In genomic region chr2:36403675-36404230, GRCh38 we compare ENCODE assay signal across 9 cellular contexts. TPM values are rescaled to one million over a fixed set of nuclear protein-coding genes. Genes with fewer than 3 reads are reported as not detected.
DNase-seq lines count a peak whose midpoint lies in the region; ATAC-seq, FAIRE-seq and TF ChIP-seq lines count a peak whose summit lies in the region.
"Had no signal": no experiment of that assay in that cellular context is flagged by ENCODE, and none has a peak within 500 bp of the region (broad histone marks: within the 10 kb centered on the region; RNA-seq: fewer than 3 reads in every experiment).

No MANE protein-coding gene starts in this region.

- H3K36me3 ChIP-seq in BLaER1 (0 out of 2 replicates have a peak, but pooled peaks cover 4% of the 10 kb centered on the region), endothelial cell of umbilical vein (ENCODE audit: control insufficient read depth in 2 of 2, extremely low read depth in 1 of 2, insufficient read depth in 2 of 2, low read length in 2 of 2) (peaks cover 0 to 22% of the 10 kb centered on the region in 2 experiments)

- POLR2A ChIA-PET in endothelial cell of umbilical vein (lab: Charles Lee) = interaction anchor here (1.2 to 1.3 kb wide), 2 partner anchors 15 to 49 kb away, joined by 3 to 4 read pairs; partner anchors contain the start of gene CRIM1

- H4K20me1 ChIP-seq in BLaER1 = no peaks in the 10 kb centered on the region
- H4K20me1 ChIP-seq in endothelial cell of umbilical vein (replicated peaks; ENCODE audit: control insufficient read depth, extremely low read depth, insufficient read depth, low read length) = peaks cover 6% of the 10 kb centered on the region

- peak; percentile 77 for DNase-seq in LHCN-M2 (ENCODE audit: low read depth)
- peak; percentile 79 for DNase-seq in endothelial cell of umbilical vein (ENCODE audit: low read depth, low spot score)
- no peak for DNase-seq in nucleus accumbens (lab: John Stamatoyannopoulos, UW)
- DNase-seq in NCI-H1436 (lab: John Stamatoyannopoulos, UW) = no peak
- no peak for DNase-seq in GDM1 (lab: John Stamatoyannopoulos, UW)
- DNase-seq in endothelial cell (ENCODE audit: low spot score) = no peak

- no peak overlapping the region for H2AFZ ChIP-seq in endothelial cell of umbilical vein (ENCODE audit: low read depth, low read length)

- peak; percentile 35 for ATAC-seq in GM21367 (IDR thresholded peaks at IDR 0.05; ENCODE audit: unreplicated experiment)

- FAIRE-seq in endothelial cell of umbilical vein (lab: Jason Lieb, UNC) = no peak

- no peaks in the 10 kb centered on the region for H3K9me1 ChIP-seq in endothelial cell of umbilical vein (replicated peaks; ENCODE audit: control insufficient read depth, extremely low read depth, insufficient read depth, low read length)

- no peak overlapping the region for H3K27ac ChIP-seq in BLaER1
- peak overlapping the region; percentile 92 for H3K27ac ChIP-seq in endothelial cell of umbilical vein (ENCODE audit: insufficient read depth, low read depth, low read length)

- H3K4me1 ChIP-seq in BLaER1 (peaks cover 21% of the 10 kb centered on the region), endothelial cell of umbilical vein (ENCODE audit: control insufficient read depth, extremely low read depth, insufficient read depth, low read length) (peaks cover 96% of the 10 kb centered on the region)

- CTCF ChIA-PET in endothelial cell of umbilical vein (lab: Charles Lee) = interaction anchor here (0.8 to 4.5 kb wide), 8 partner anchors 14 to 82 kb away, joined by 3 to 16 read pairs (median 4); no protein-coding TSS in a partner anchor

- H3K27ac Mint-ChIP-seq in endothelial cell (ENCODE audit: unreplicated experiment) = no peak overlapping the region

- H3K9me3 Mint-ChIP-seq in endothelial cell (ENCODE audit: unreplicated experiment) = no peaks in the 10 kb centered on the region
- H3K9me3 Mint-ChIP-seq: brain had no signal

- H3K36me3 Mint-ChIP-seq in endothelial cell (ENCODE audit: low read depth, unreplicated experiment) = no peaks in the 10 kb centered on the region
- H3K36me3 Mint-ChIP-seq: brain had no signal

- no peaks in the 10 kb centered on the region for H3K27me3 Mint-ChIP-seq in endothelial cell (ENCODE audit: unreplicated experiment)
- H3K27me3 Mint-ChIP-seq: brain had no signal

- intact Hi-C loops in endothelial cell of umbilical vein (cut with micrococcal nuclease) = loop anchor here (1.0 kb wide), 1 partner anchor 10 kb away; no protein-coding TSS in a partner anchor

- H3K4me3 ChIP-seq in BLaER1 (no peak overlapping the region), endothelial cell of umbilical vein (replicated peaks in 1 of 3; ENCODE audit: insufficient read depth in 1 of 3, low read depth in 1 of 3, low read length in 3 of 3) (no peak overlapping the region)

- BruUV-seq in endothelial cell of umbilical vein (replicated peaks; lab: Mats Ljungman, UMichigan) = no TSS peak

- peaks cover 32% of the 10 kb centered on the region for H3K4me1 Mint-ChIP-seq in endothelial cell (ENCODE audit: unreplicated experiment)

- peak; percentile 64 for TF ChIP-seq POLR2A in endothelial cell of umbilical vein (IDR thresholded peaks at IDR 0.05; ENCODE audit: low read depth, low read length)

- H3K79me2 ChIP-seq in endothelial cell of umbilical vein (ENCODE audit: control insufficient read depth, insufficient read depth, low read length) = peaks cover 100% of the 10 kb centered on the region

- H3K9me3 ChIP-seq in BLaER1 (no peaks in the 10 kb centered on the region), endothelial cell of umbilical vein (replicated peaks; ENCODE audit: control insufficient read depth, insufficient read depth, low read length) (no peaks in the 10 kb centered on the region)

- TF ChIP-seq CTCF in endothelial cell of umbilical vein (IDR thresholded peaks at IDR 0.05; ENCODE audit: extremely low read depth in 1 of 2, insufficient read depth in 1 of 2, low read depth in 1 of 2, low read length in 2 of 2) (no peak), endothelial cell (IDR thresholded peaks at IDR 0.05; ENCODE audit: unreplicated experiment) (no peak)

- H3K9ac ChIP-seq in BLaER1 = no peak overlapping the region
- H3K9ac ChIP-seq in endothelial cell of umbilical vein (replicated peaks; ENCODE audit: extremely low read depth, insufficient read depth, low read length) = peak overlapping the region; percentile 67

- H3K27me3 ChIP-seq in BLaER1 (no peaks in the 10 kb centered on the region), endothelial cell of umbilical vein (ENCODE audit: control insufficient read depth in 2 of 2, insufficient read depth in 2 of 2, low read length in 2 of 2) (no peaks in the 10 kb centered on the region)

- H3K4me3 Mint-ChIP-seq in endothelial cell (ENCODE audit: unreplicated experiment) = no peak overlapping the region
- H3K4me3 Mint-ChIP-seq: brain had no signal

- peak overlapping the region; percentile 63 for H3K4me2 ChIP-seq in BLaER1
- peak overlapping the region; percentile 59 for H3K4me2 ChIP-seq in endothelial cell of umbilical vein (ENCODE audit: insufficient read depth, low read length)

- dilution Hi-C loops in endothelial cell of umbilical vein (cut with MboI; ENCODE audit: extremely low pct_ligation_motif_present, low sequenced_read_pairs) = no loop called here

TF ChIP-seq in endothelial cell of umbilical vein, 7 proteins besides CTCF, POLR2A, EP300 and RAD21:
- TF ChIP-seq GATA2 (IDR thresholded peaks at IDR 0.05; ENCODE audit: insufficient read depth, insufficient read length, low read depth, low read length) (peak; percentile 97), POLR2AphosphoS5 (IDR thresholded peaks at IDR 0.05; ENCODE audit: insufficient read depth, low read depth, low read length) (no peak), FOS (IDR thresholded peaks at IDR 0.05; ENCODE audit: borderline replicate concordance, insufficient read depth, low read length) (peak; percentile 69), MYC (IDR thresholded peaks at IDR 0.05; ENCODE audit: low read depth, low read length) (no peak), JUN (IDR thresholded peaks at IDR 0.05; ENCODE audit: borderline replicate concordance, insufficient read depth, insufficient read length, low read depth) (peak; percentile 95), EZH2 (IDR thresholded peaks at IDR 0.05; ENCODE audit: borderline replicate concordance, low read depth, low read length, severe bottlenecking) (no peak), MAX (IDR thresholded peaks at IDR 0.05; ENCODE audit: insufficient read depth, insufficient read length) (no peak)
TF ChIP-seq in endothelial cell of umbilical vein: peak in this region for 3.

RNA-seq across cellular contexts. Expression of gene CRIM1, which starts 48.2 kb away (rescaled TPM):
- 96.4 and 102 TPM in 2 replicates for total RNA-seq in LHCN-M2 (2014; rRNA removed)
- 159 TPM for polyA plus RNA-seq in LHCN-M2 (2012)
- total RNA-seq in endothelial cell of umbilical vein = 649 and 675 TPM in 2 replicates
- polyA plus RNA-seq in endothelial cell of umbilical vein = 422 and 462 TPM in 2 replicates
- polyA plus RNA-seq in endothelial cell of umbilical vein (2011; cell fraction: cytosol; rRNA removed) = 397 and 400 TPM in 2 replicates
- polyA plus RNA-seq in endothelial cell of umbilical vein (2011; cell fraction: nucleus; rRNA removed) = 406 and 467 TPM in 2 replicates
- polyA plus RNA-seq in endothelial cell of umbilical vein (2012) = 369 and 389 TPM in 2 replicates
- polyA minus RNA-seq in endothelial cell of umbilical vein = 1,644 and 1,810 TPM in 2 replicates
- 271 TPM for polyA minus RNA-seq in endothelial cell of umbilical vein (2011; cell fraction: cytosol; rRNA and poly(A)+ RNA removed)
- polyA minus RNA-seq in endothelial cell of umbilical vein (2011; cell fraction: nucleus; rRNA and poly(A)+ RNA removed) = 1,549 and 1,599 TPM in 2 replicates
- 246 TPM for total RNA-seq in endothelial cell (ENCODE audit: unreplicated experiment)

Comparison
In these comparisons a context has a peak if more than half of its experiments do, and no peak if none do; other contexts are left out.
1. DNase-seq: peak in LHCN-M2 (single experiment) and endothelial cell of umbilical vein (single experiment); none in nucleus accumbens (0 of 56), NCI-H1436 (single experiment), GDM1 (single experiment) and endothelial cell (single experiment).